Comparison of ENCODE assay signal across 8 cellular contexts in the genomic region with DNA sequence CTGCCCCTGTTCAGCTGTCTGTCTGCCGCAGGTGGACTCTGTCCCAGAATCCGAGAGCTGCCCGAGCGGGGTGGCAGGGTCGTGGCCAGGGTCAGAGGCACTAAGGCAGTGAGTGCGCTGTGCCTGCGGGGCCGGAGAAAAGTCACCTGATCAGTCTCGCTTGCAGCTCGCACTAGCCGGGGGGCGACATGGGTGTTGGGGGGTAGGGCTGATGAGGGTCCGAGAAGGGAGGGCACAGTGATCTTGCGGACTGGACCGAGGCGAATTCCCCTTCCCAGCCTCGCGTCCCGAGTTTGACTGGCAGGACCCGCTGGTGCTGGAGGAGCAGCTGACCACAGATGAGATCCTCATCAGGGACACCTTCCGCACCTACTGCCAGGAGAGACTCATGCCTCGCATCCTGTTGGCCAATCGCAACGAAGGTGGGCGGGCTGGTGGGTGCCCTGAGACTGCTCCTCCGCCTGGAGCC. TPM values are rescaled to one million over a fixed set of nuclear protein-coding genes. Genes with fewer than 3 reads are reported as not detected.
DNase-seq lines count a peak whose midpoint lies in the region; ATAC-seq and TF ChIP-seq lines count a peak whose summit lies in the region.

No MANE protein-coding gene starts in this region.

- H3K4me3 ChIP-seq in left ventricle myocardium inferior (peak overlapping the region; percentile 99), mesendoderm (ENCODE audit: low read length) (peak overlapping the region; percentile 97), aorta (ENCODE audit: low read length in 2 of 2) (peak overlapping the region; percentile 46 to 55)

- H3K4me1 ChIP-seq in left ventricle myocardium inferior, result peaks cover 17% of the 10 kb centered on the region
- peaks cover 2% of the 10 kb centered on the region for H3K4me1 ChIP-seq in mesendoderm (ENCODE audit: control insufficient read depth, low read depth, low read length)
- no peaks in the 10 kb centered on the region for H3K4me1 ChIP-seq in aorta (ENCODE audit: control insufficient read depth in 1 of 2, insufficient read depth in 2 of 2, low read length in 2 of 2)

- H2AK5ac ChIP-seq in mesendoderm (ENCODE audit: low read length), result no peak overlapping the region

- H3K27me3 ChIP-seq in left ventricle myocardium inferior (ENCODE audit: low read depth) (peaks cover 11% of the 10 kb centered on the region), mesendoderm (ENCODE audit: insufficient read depth, low read length, poor library complexity) (no peaks in the 10 kb centered on the region), aorta (ENCODE audit: control insufficient read depth in 1 of 2, insufficient read depth in 2 of 2, low read length in 1 of 2) (no peaks in the 10 kb centered on the region)

- peak overlapping the region; percentile 96 to 99 (median 99) for H3K4me3 Mint-ChIP-seq in brain

- no peak overlapping the region for H3K18ac ChIP-seq in mesendoderm (ENCODE audit: low read length)

- H2BK5ac ChIP-seq in mesendoderm (ENCODE audit: low read length), result no peak overlapping the region

- H3K79me2 ChIP-seq in mesendoderm (ENCODE audit: control insufficient read depth, insufficient read depth, low read length), result no peaks in the 10 kb centered on the region

- H2BK120ac ChIP-seq in mesendoderm (ENCODE audit: low read depth, low read length), result no peak overlapping the region

- intact Hi-C loops in left ventricle myocardium inferior (cut with micrococcal nuclease) (no loop called here), left ventricle myocardium superior (cut with micrococcal nuclease) (no loop called here), aorta (cut with DNase I) (no loop called here)

- peak overlapping the region; percentile 84 for H3K9ac ChIP-seq in mesendoderm (ENCODE audit: low read length)

- H3K36me3 ChIP-seq in left ventricle myocardium inferior (peaks cover 34% of the 10 kb centered on the region), mesendoderm (ENCODE audit: control insufficient read depth, insufficient read depth, low read length) (peaks cover 2% of the 10 kb centered on the region), aorta (ENCODE audit: control insufficient read depth in 1 of 2, insufficient read depth in 2 of 2, low read length in 1 of 2) (no peaks in the 10 kb centered on the region)

- H3K79me1 ChIP-seq in mesendoderm (ENCODE audit: low read length), result peaks cover 4% of the 10 kb centered on the region

- peak overlapping the region; percentile 32 for H3K4me2 ChIP-seq in mesendoderm (ENCODE audit: low read length)

- no peak overlapping the region for H4K8ac ChIP-seq in mesendoderm (ENCODE audit: low read depth, low read length)

- H3K56ac ChIP-seq in mesendoderm (ENCODE audit: low read length), result peak overlapping the region; percentile 90

- peaks cover 25% of the 10 kb centered on the region for H3K4me1 Mint-ChIP-seq in brain

- H3K23ac ChIP-seq in mesendoderm (ENCODE audit: low read length), result no peak overlapping the region

- DNase-seq in left ventricle myocardium inferior (no peak), left ventricle myocardium superior (no peak), mesendoderm (peak; percentile 21), aorta (no peak), NCI-H1048 (lab: John Stamatoyannopoulos, UW) (no peak), SKM-1 (lab: John Stamatoyannopoulos, UW; ENCODE audit: unreplicated experiment) (no peak)
- no peak for DNase-seq in stimulated activated CD4-positive, alpha-beta T cell treated with anti-CD3 and anti-CD28 coated beads, Interleukin-4, amount 100 ng/mL, for 4 hours

- peaks cover 31% of the 10 kb centered on the region for H3K27me3 Mint-ChIP-seq in brain

- no peak for ATAC-seq in left ventricle myocardium superior
- ATAC-seq in aorta (ENCODE audit: low FRiP score), result no peak

- no peak overlapping the region for H4K5ac ChIP-seq in mesendoderm (ENCODE audit: low read length)

- no peak overlapping the region for H2BK15ac ChIP-seq in mesendoderm (replicated peaks; ENCODE audit: low read depth)

- no peaks in the 10 kb centered on the region for H3K9me3 ChIP-seq in left ventricle myocardium inferior (replicated peaks)
- H3K9me3 ChIP-seq in aorta (ENCODE audit: control insufficient read depth, low read length), result no peaks in the 10 kb centered on the region

- WGBS in mesendoderm (ENCODE audit: extremely low coverage, insufficient coverage, low lambda C conversion rate), result no CpG with 5 or more reads among the region's 26 CpGs
- 7% methylated on average over 26 of the region's 26 CpGs for WGBS in aorta, 2 donors

- H3K27ac Mint-ChIP-seq in brain, result peak overlapping the region in 3 of 5 experiments; percentile 83 to 95 (median 91)

- H3K36me3 Mint-ChIP-seq in brain, result no peaks in the 10 kb centered on the region

- TF ChIP-seq CTCF in left ventricle myocardium inferior (IDR thresholded peaks at IDR 0.05; ENCODE audit: borderline replicate concordance), result no peak
- TF ChIP-seq CTCF in brain (conservative IDR thresholded peaks at IDR 0.05), result no peak

- H3K4ac ChIP-seq in mesendoderm (ENCODE audit: low read depth, low read length), result no peak overlapping the region

- H3K27ac ChIP-seq in left ventricle myocardium inferior (replicated peaks), result peak overlapping the region; percentile 87
- no peak overlapping the region for H3K27ac ChIP-seq in mesendoderm (ENCODE audit: low read depth, low read length)
- H3K27ac ChIP-seq in aorta (ENCODE audit: low read depth in 1 of 2, low read length in 2 of 2), result no peak overlapping the region

- H3K9me3 Mint-ChIP-seq in brain, result peaks cover 0 to 3% (median 0%) of the 10 kb centered on the region in 5 experiments

RNA-seq across cellular contexts. Expression of a gene that starts 0.6 kb away (rescaled TPM):
- total RNA-seq in left ventricle myocardium inferior, result 41.8 TPM
- 30.5 TPM for total RNA-seq in left ventricle myocardium superior
- polyA plus RNA-seq in brain (ENCODE audit: insufficient read depth, low read depth, low replicate concordance), result 54.4 TPM
- polyA plus RNA-seq in mesendoderm (2013, experiment 1 of 2), result 20.4 TPM
- polyA plus RNA-seq in mesendoderm (2013, experiment 2 of 2), result 18.8 TPM
- total RNA-seq in aorta, result 10 to 100 TPM; 15.1 to 16.4 TPM
- 10 to 100 TPM; 21.9 to 29.1 TPM for polyA plus RNA-seq in aorta

RNA-seq across cellular contexts. Expression of a gene that starts 4.6 kb away (rescaled TPM):
- total RNA-seq in left ventricle myocardium inferior (not detected), left ventricle myocardium superior (not detected), aorta (under 1 TPM in 1 of 2 donors, not detected in 1; 0.39 TPM)
- polyA plus RNA-seq in brain (ENCODE audit: insufficient read depth, low read depth, low replicate concordance) (1.3 TPM), aorta (not detected)
- 0.21 TPM for polyA plus RNA-seq in mesendoderm (2013, experiment 1 of 2)
- 0.32 TPM for polyA plus RNA-seq in mesendoderm (2013, experiment 2 of 2)

RNA-seq across cellular contexts. Expression of a gene that starts 10.3 kb away (rescaled TPM):
- total RNA-seq in left ventricle myocardium inferior (19.7 TPM), left ventricle myocardium superior (19.2 TPM), aorta (10 to 100 TPM; 26.8 to 39.5 TPM)
- polyA plus RNA-seq in brain (ENCODE audit: insufficient read depth, low read depth, low replicate concordance) (56.9 TPM), aorta (10 to 100 TPM; 27.4 to 49.9 TPM)
- 11.3 TPM for polyA plus RNA-seq in mesendoderm (2013, experiment 1 of 2)
- 11.9 TPM for polyA plus RNA-seq in mesendoderm (2013, experiment 2 of 2)

RNA-seq across cellular contexts. Expression of a gene that starts 27.5 kb away (rescaled TPM):
- total RNA-seq in left ventricle myocardium inferior (not detected), left ventricle myocardium superior (not detected), aorta (under 1 TPM; 0.42 to 0.51 TPM)
- polyA plus RNA-seq in brain (ENCODE audit: insufficient read depth, low read depth, low replicate concordance) (7.6 TPM), aorta (under 1 TPM in 1 of 2 donors, not detected in 1; 0.15 TPM)
- polyA plus RNA-seq in mesendoderm (2013, experiment 1 of 2), result 0.49 TPM
- 0.46 TPM for polyA plus RNA-seq in mesendoderm (2013, experiment 2 of 2)

RNA-seq across cellular contexts. Expression of a gene that starts 41.9 kb away (rescaled TPM):
- total RNA-seq in left ventricle myocardium inferior, result 37.8 TPM
- total RNA-seq in left ventricle myocardium superior, result 38.5 TPM
- 156 TPM for polyA plus RNA-seq in brain (ENCODE audit: insufficient read depth, low read depth, low replicate concordance)
- 77.3 TPM for polyA plus RNA-seq in mesendoderm (2013, experiment 1 of 2)
- polyA plus RNA-seq in mesendoderm (2013, experiment 2 of 2), result 81.0 TPM
- 10 to 100 TPM; 27.2 to 31.4 TPM for total RNA-seq in aorta
- 10 to 100 TPM; 19.7 to 23.2 TPM for polyA plus RNA-seq in aorta
